31 cellular contexts compared by ENCODE assay signal in the genomic region with DNA sequence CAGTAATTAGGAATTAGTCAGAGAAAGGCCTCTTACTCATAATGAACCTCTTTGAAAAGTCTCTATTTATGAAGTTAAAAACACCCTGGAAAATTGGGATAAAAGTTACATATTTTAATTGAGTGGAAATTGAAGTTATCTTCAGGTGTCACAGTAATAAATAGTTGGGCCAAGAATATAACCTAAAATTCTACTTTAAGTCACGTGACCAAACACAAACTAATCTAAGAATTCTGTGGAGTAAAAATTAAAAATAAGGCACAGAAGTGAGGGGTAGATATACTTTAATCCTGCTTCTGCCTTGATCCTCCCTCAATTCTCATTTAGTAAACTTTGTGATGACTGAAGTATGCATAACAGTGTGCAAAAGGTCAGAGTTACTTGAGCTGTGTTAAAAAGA.
"Had no signal": no experiment of that assay in that cellular context is flagged by ENCODE, and none has a peak within 500 bp of the region (broad histone marks: within the 10 kb centered on the region; RNA-seq: fewer than 3 reads in every experiment).

No MANE protein-coding gene starts in this region.

- H3K4me1 ChIP-seq: adrenal gland, body of pancreas, esophagus muscularis mucosa, gastrocnemius medialis, heart left ventricle had no signal

- H3K27ac ChIP-seq: adrenal gland, body of pancreas, esophagus muscularis mucosa, foreskin keratinocyte, gastrocnemius medialis, heart left ventricle, VCaP had no signal

- H3K9me3 Mint-ChIP-seq: activated CD4-positive, alpha-beta T cell treated with anti-CD3 and anti-CD28 coated beads, Interleukin-2, amount 10 ng/mL, durations not matched to agents 7 days and 5 days; activated T-cell treated with anti-CD3 and anti-CD28 coated beads, Interleukin-2, amount 50 U/mL, for 4 hours; WTC11 had no signal

- H3K4me1 Mint-ChIP-seq: activated CD4-positive, alpha-beta T cell treated with anti-CD3 and anti-CD28 coated beads, Interleukin-2, amount 10 ng/mL, durations not matched to agents 7 days and 5 days; activated T-helper 17 cell treated with anti-CD3 and anti-CD28 coated beads, Interleukin-2, amount 50 U/mL, for 72 hours; WTC11 had no signal

- H3K27me3 ChIP-seq: adrenal gland, body of pancreas, esophagus muscularis mucosa, foreskin keratinocyte, gastrocnemius medialis, heart left ventricle had no signal

- H3K9me3 ChIP-seq: adrenal gland, body of pancreas, esophagus muscularis mucosa, gastrocnemius medialis, heart left ventricle had no signal

- ATAC-seq: activated CD8-positive, alpha-beta T cell treated with anti-CD3 and anti-CD28 coated beads for 36 hours; activated T-cell treated with anti-CD3 and anti-CD28 coated beads, Interleukin-2, amount 50 U/mL, for 4 hours; activated T-helper 17 cell treated with anti-CD3 and anti-CD28 coated beads, Interleukin-2, amount 50 U/mL, for 72 hours; body of pancreas; effector memory CD8-positive, alpha-beta T cell; foreskin keratinocyte; gastrocnemius medialis; heart left ventricle; WTC11 had no signal

- H3K4me3 ChIP-seq: adrenal gland, body of pancreas, esophagus muscularis mucosa, gastrocnemius medialis, heart left ventricle had no signal

- H3K27ac Mint-ChIP-seq: activated CD4-positive, alpha-beta T cell treated with anti-CD3 and anti-CD28 coated beads, Interleukin-2, amount 10 ng/mL, durations not matched to agents 7 days and 5 days; activated CD8-positive, alpha-beta T cell treated with anti-CD3 and anti-CD28 coated beads for 36 hours; activated naive CD8-positive, alpha-beta T cell; activated T-helper 17 cell treated with anti-CD3 and anti-CD28 coated beads, Interleukin-2, amount 50 U/mL, for 72 hours; effector memory CD8-positive, alpha-beta T cell; WTC11 had no signal

- DNase-seq: activated CD4-positive, alpha-beta T cell treated with anti-CD3 and anti-CD28 coated beads for 1 hour; activated CD4-positive, alpha-beta T cell treated with anti-CD3 and anti-CD28 coated beads for 4 hours; activated CD4-positive, alpha-beta T cell treated with anti-CD3 and anti-CD28 coated beads, Interleukin-2, amount 10 ng/mL, durations not matched to agents 7 days and 5 days; activated CD4-positive, alpha-beta T cell treated with anti-CD3 and anti-CD28 coated beads, Interleukin-2, amount 50 U/mL, for 48 hours; activated CD8-positive, alpha-beta memory T cell treated with anti-CD3 and anti-CD28 coated beads for 24 hours; activated CD8-positive, alpha-beta T cell treated with anti-CD3 and anti-CD28 coated beads for 36 hours; activated effector memory CD4-positive, alpha-beta T cell treated with Interleukin-2 at 50 U/mL for 16 hours; activated gamma-delta T cell treated with Interleukin-2 at 50 U/mL for 16 hours; activated naive CD4-positive, alpha-beta T cell treated with anti-CD3 and anti-CD28 coated beads, Interleukin-2, amount 50 U/mL, for 16 hours; activated naive CD4-positive, alpha-beta T cell treated with Interleukin-2 at 50 U/mL for 16 hours; activated T-cell treated with anti-CD3 and anti-CD28 coated beads, Interleukin-2, amount 50 U/mL, for 4 hours; adrenal gland; amygdala; aorta; body of pancreas; caudate nucleus; cortex of kidney; dermis blood vessel endothelial cell; effector CD4-positive, alpha-beta T cell; effector memory CD8-positive, alpha-beta T cell; erythroblast; foreskin keratinocyte; gastrocnemius medialis; glutamatergic neuron; heart left ventricle; T-helper 2 cell had no signal

- H3K36me3 ChIP-seq: adrenal gland, esophagus muscularis mucosa, gastrocnemius medialis, heart left ventricle had no signal

- H3K27me3 Mint-ChIP-seq: activated CD4-positive, alpha-beta T cell treated with anti-CD3 and anti-CD28 coated beads, Interleukin-2, amount 10 ng/mL, durations not matched to agents 7 days and 5 days; activated CD8-positive, alpha-beta T cell treated with anti-CD3 and anti-CD28 coated beads for 36 hours; activated naive CD8-positive, alpha-beta T cell; activated T-helper 17 cell treated with anti-CD3 and anti-CD28 coated beads, Interleukin-2, amount 50 U/mL, for 72 hours; effector memory CD8-positive, alpha-beta T cell had no signal

- H3K36me3 Mint-ChIP-seq: activated naive CD8-positive, alpha-beta T cell; WTC11 had no signal

- H3K4me3 Mint-ChIP-seq: activated CD4-positive, alpha-beta T cell treated with anti-CD3 and anti-CD28 coated beads, Interleukin-2, amount 10 ng/mL, durations not matched to agents 7 days and 5 days; activated CD8-positive, alpha-beta T cell treated with anti-CD3 and anti-CD28 coated beads for 36 hours; activated naive CD8-positive, alpha-beta T cell; activated T-cell treated with anti-CD3 and anti-CD28 coated beads, Interleukin-2, amount 50 U/mL, for 4 hours; activated T-helper 17 cell treated with anti-CD3 and anti-CD28 coated beads, Interleukin-2, amount 50 U/mL, for 72 hours; effector memory CD8-positive, alpha-beta T cell; WTC11 had no signal
